In genomic region chr14:106626942-106627588, GRCh38 we compare ENCODE assay signal across 8 cellular contexts.
DNase-seq lines count a peak whose midpoint lies in the region; ATAC-seq, FAIRE-seq and TF ChIP-seq lines count a peak whose summit lies in the region.
"Not testable (repeated sequence)": the region's sequence is repeated elsewhere in the genome, so short reads cannot be mapped to it uniquely, and the experiment has no call there.

No MANE protein-coding gene starts in this region.

- not testable (repeated sequence) for H3K9ac ChIP-seq in SU-DHL-6 (ENCODE audit: low read length)

- not testable (repeated sequence) for H3K9me2 ChIP-seq in SU-DHL-6 (replicated peaks; ENCODE audit: insufficient read depth, low read length)

- not testable (repeated sequence) for H2AFZ ChIP-seq in SU-DHL-6 (ENCODE audit: low read depth, low read length, severe bottlenecking)

- not testable (repeated sequence) for H3K4me1 ChIP-seq in CD8-positive, alpha-beta T cell (ENCODE audit: insufficient read depth, low read length)

- intact Hi-C loops in CD8-positive, alpha-beta T cell (cut with DNase I, micrococcal nuclease), result loop anchor here in 1 of 2 experiments (2.0 kb wide), 1 partner anchor 40 kb away; no protein-coding TSS in a partner anchor
- intact Hi-C loops in dorsolateral prefrontal cortex (cut with DNase I), result not testable (repeated sequence)

- FAIRE-seq in H54 (lab: Jason Lieb, UNC), result not testable (repeated sequence)

- not testable (repeated sequence) for H3K9me3 Mint-ChIP-seq in CD8-positive, alpha-beta T cell; naive thymus-derived CD8-positive, alpha-beta T cell

- H3K4me3 Mint-ChIP-seq in CD8-positive, alpha-beta T cell; naive thymus-derived CD8-positive, alpha-beta T cell: not testable (repeated sequence)

- not testable (repeated sequence) for H3K36me3 Mint-ChIP-seq in CD8-positive, alpha-beta T cell; naive thymus-derived CD8-positive, alpha-beta T cell

- H3K27me3 ChIP-seq in CD8-positive, alpha-beta T cell (ENCODE audit: insufficient read depth, low read length); SU-DHL-6 (ENCODE audit: low read length): not testable (repeated sequence)
- peaks cover 0 to 80% (median 41%) of the 10 kb centered on the region in 45 donors for H3K27me3 ChIP-seq in dorsolateral prefrontal cortex

- H3K27me3 Mint-ChIP-seq in CD8-positive, alpha-beta T cell (ENCODE audit: low read depth), result peaks cover 21% of the 10 kb centered on the region
- peaks cover 9 to 67% (median 21%) of the 10 kb centered on the region in 5 donors for H3K27me3 Mint-ChIP-seq in naive thymus-derived CD8-positive, alpha-beta T cell

- TF ChIP-seq CTCF in CD8-positive, alpha-beta T cell (IDR thresholded peaks at IDR 0.05), result peak; percentile 93
- peak; percentile 66 for TF ChIP-seq CTCF in SU-DHL-6 (IDR thresholded peaks at IDR 0.05; ENCODE audit: insufficient read depth, low read length, poor library complexity, severe bottlenecking)
- peak in 39 of 56 donors; percentile 9 to 42 (median 25) for TF ChIP-seq CTCF in dorsolateral prefrontal cortex (IDR thresholded peaks at IDR 0.05 in 54 of 56, conservative IDR thresholded peaks at IDR 0.05 in 2 of 56; ENCODE audit: low read depth in 1 of 56, partially characterized antibody in 56 of 56)

- H3K4me3 ChIP-seq in CD8-positive, alpha-beta T cell (ENCODE audit: low read depth, low read length); SU-DHL-6 (ENCODE audit: insufficient read depth, low read length, poor library complexity, severe bottlenecking); dorsolateral prefrontal cortex: not testable (repeated sequence)

- H3K27ac Mint-ChIP-seq in CD8-positive, alpha-beta T cell; naive thymus-derived CD8-positive, alpha-beta T cell: not testable (repeated sequence)

- ATAC-seq in CD8-positive, alpha-beta T cell, result peak; percentile 78
- peak; percentile 75 to 97 for ATAC-seq in naive thymus-derived CD8-positive, alpha-beta T cell

- not testable (repeated sequence) for H4K20me1 ChIP-seq in SU-DHL-6 (ENCODE audit: low read depth, low read length)

- CTCF ChIA-PET in CD8-positive, alpha-beta T cell (lab: Charles Lee), result interaction anchor here (0.6 to 1.7 kb wide), 12 partner anchors 8 to 215 kb away, joined by 3 to 6 read pairs (median 3); no protein-coding TSS in a partner anchor

- not testable (repeated sequence) for TF ChIP-seq POLR2A in H54 (IDR thresholded peaks at IDR 0.05; ENCODE audit: low read depth, low read length)

- H3K79me2 ChIP-seq in SU-DHL-6 (ENCODE audit: insufficient read depth, low read length), result not testable (repeated sequence)

- not testable (repeated sequence) for H3K36me3 ChIP-seq in CD8-positive, alpha-beta T cell (ENCODE audit: insufficient read depth, low read length); SU-DHL-6 (ENCODE audit: low read length)

- H3K27ac ChIP-seq in CD8-positive, alpha-beta T cell (ENCODE audit: low read depth, low read length); SU-DHL-6 (ENCODE audit: low read depth, low read length); dorsolateral prefrontal cortex: not testable (repeated sequence)

- DNase-seq in CD8-positive, alpha-beta T cell, result peak; percentile 38 to 86 (median 63)
- DNase-seq in H54 (ENCODE audit: insufficient read length, low spot score) (peak; percentile 21), NCI-H1930 (lab: John Stamatoyannopoulos, UW) (peak; percentile 58 to 70)
- peak; percentile 45 for DNase-seq in activated CD8-positive, alpha-beta memory T cell treated with anti-CD3 and anti-CD28 coated beads, Interleukin-2, amount 50 U/mL, for 1 hour (ENCODE audit: extremely low read depth)
- not testable (repeated sequence) for DNase-seq in dorsolateral prefrontal cortex
- DNase-seq in naive thymus-derived CD8-positive, alpha-beta T cell, result peak; percentile 56 to 79 (median 69)
- DNase-seq in stimulated activated CD8-positive, alpha-beta memory T cell treated with anti-CD3 and anti-CD28 coated beads, Interleukin-4, amount 100 ng/mL, for 24 hours (ENCODE audit: low read depth), result peak; percentile 77

- POLR2A ChIA-PET in CD8-positive, alpha-beta T cell (lab: Charles Lee); naive thymus-derived CD8-positive, alpha-beta T cell (lab: Charles Lee): not testable (repeated sequence)

- H3F3A ChIP-seq in SU-DHL-6 (ENCODE audit: insufficient read depth), result not testable (repeated sequence)

- not testable (repeated sequence) for H3K9me3 ChIP-seq in CD8-positive, alpha-beta T cell (ENCODE audit: low read length); SU-DHL-6 (ENCODE audit: insufficient read depth, low read length)

- H3K4me1 Mint-ChIP-seq in CD8-positive, alpha-beta T cell (ENCODE audit: low read depth), result peaks cover 11% of the 10 kb centered on the region
- peaks cover 0 to 18% (median 15%) of the 10 kb centered on the region in 4 donors for H3K4me1 Mint-ChIP-seq in naive thymus-derived CD8-positive, alpha-beta T cell

- H3K4me2 ChIP-seq in SU-DHL-6 (ENCODE audit: low read depth, low read length, poor library complexity, severe bottlenecking), result peak overlapping the region; percentile 13

Comparison
In these comparisons a context has a peak if more than half of its experiments do, and no peak if none do; other contexts are left out.
1. CTCF ChIP-seq: peak in every context shown above with its lines; median percentile 93 in CD8-positive, alpha-beta T cell; 66 in SU-DHL-6; 25 in dorsolateral prefrontal cortex.